1 cellular context compared by ENCODE assay signal in the genomic region with DNA sequence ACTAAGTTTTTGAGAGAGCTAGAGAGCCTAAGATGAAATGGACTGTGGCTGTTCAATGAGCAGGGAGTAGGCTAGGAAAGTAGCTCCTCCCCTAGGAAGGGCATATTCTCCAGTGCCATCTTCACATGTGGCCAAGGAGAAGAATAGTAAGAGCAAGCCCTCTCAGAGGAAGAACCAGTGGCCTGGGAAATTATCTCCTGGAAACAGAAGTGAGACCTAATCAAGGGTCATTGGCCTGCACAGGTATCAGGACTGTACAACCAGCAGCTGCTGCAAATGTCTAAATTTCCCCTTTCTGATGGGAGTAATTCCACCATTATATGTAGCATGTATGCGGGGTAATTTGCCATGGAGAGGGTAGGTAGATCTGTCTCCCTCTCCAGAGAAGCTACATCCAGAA.
TF ChIP-seq lines count a peak whose summit lies in the region.

No MANE protein-coding gene starts in this region.

TF ChIP-seq in K562, 482 proteins besides CTCF, POLR2A, EP300 and RAD21 (continued from another document and continues in another):
- TF ChIP-seq HLTF (IDR thresholded peaks at IDR 0.05) (0 out of 2 replicates have a peak, but pooled peaks have one; percentile 26), RB1 (IDR thresholded peaks at IDR 0.05; ENCODE audit: low read depth) (no peak), ZNF79 (CRISPR knock-in tag; IDR thresholded peaks at IDR 0.05; ENCODE audit: low read depth) (no peak), MED1 (CRISPR knock-in tag; IDR thresholded peaks at IDR 0.05; ENCODE audit: borderline replicate concordance) (no peak), ZNF584 (CRISPR knock-in tag; IDR thresholded peaks at IDR 0.05; ENCODE audit: low read depth) (peak; percentile 29; the same call in 1 of the 2 replicates), HDAC1 (IDR thresholded peaks at IDR 0.05) (peak in 1 of 2 experiments; percentile 65; a peak in 2 of 4 replicates), ZNF41 (CRISPR knock-in tag; conservative IDR thresholded peaks at IDR 0.05) (no peak), SPI1 (IDR thresholded peaks at IDR 0.05; ENCODE audit: borderline replicate concordance, low read depth, low read length) (peak; percentile 23; the same call in 1 of the 2 replicates), PHTF2 (CRISPR knock-in tag; IDR thresholded peaks at IDR 0.05) (no peak), NR4A1 (CRISPR knock-in tag; IDR thresholded peaks at IDR 0.05) (no peak), NR4A1 (tag; IDR thresholded peaks at IDR 0.05) (0 out of 2 replicates have a peak, but pooled peaks have one; percentile 29), NR1H2 (CRISPR knock-in tag; IDR thresholded peaks at IDR 0.05) (no peak), SIN3B (IDR thresholded peaks at IDR 0.05; ENCODE audit: low read depth) (no peak), MEF2D (tag; conservative IDR thresholded peaks at IDR 0.05; ENCODE audit: low read depth) (no peak), XRCC4 (IDR thresholded peaks at IDR 0.05; ENCODE audit: extremely low read depth, insufficient read depth, insufficient read length) (no peak), YY1 (IDR thresholded peaks at IDR 0.05; ENCODE audit: borderline replicate concordance in 1 of 3, control insufficient read depth in 1 of 3, extremely low read depth in 1 of 3, insufficient read depth in 3 of 3, insufficient read length in 1 of 3, insufficient replicate concordance in 2 of 3, low read depth in 1 of 3, low read length in 2 of 3) (peak in 1 of 3 experiments; percentile 22), THRAP3 (IDR thresholded peaks at IDR 0.05; ENCODE audit: borderline replicate concordance) (no peak), HIVEP1 (CRISPR knock-in tag; IDR thresholded peaks at IDR 0.05) (no peak), GABPB1 (CRISPR knock-in tag; IDR thresholded peaks at IDR 0.05) (no peak), ZNF785 (CRISPR knock-in tag; IDR thresholded peaks at IDR 0.05) (no peak), TAF9B (IDR thresholded peaks at IDR 0.05; ENCODE audit: partially characterized antibody) (no peak), RUNX1 (IDR thresholded peaks at IDR 0.05; ENCODE audit: low read depth) (no peak), ZNF146 (CRISPR knock-in tag; IDR thresholded peaks at IDR 0.05; ENCODE audit: unreplicated experiment) (no peak), MBD2 (IDR thresholded peaks at IDR 0.05; ENCODE audit: borderline replicate concordance, low read depth) (peak; percentile 31; the same call in 1 of the 2 replicates), ARID2 (IDR thresholded peaks at IDR 0.05) (no peak), CREM (IDR thresholded peaks at IDR 0.05; ENCODE audit: low read depth) (0 out of 2 replicates have a peak, but pooled peaks have one; percentile 45), MYC (IDR thresholded peaks at IDR 0.05; ENCODE audit: low read depth, low read length) (no peak; the same call in 1 of the 2 replicates), MYC (CRISPR knock-in tag; IDR thresholded peaks at IDR 0.05; ENCODE audit: borderline replicate concordance, low read depth) (no peak), CXXC5 (CRISPR knock-in tag; IDR thresholded peaks at IDR 0.05) (peak; percentile 39)
- TF ChIP-seq, protein P1, sequence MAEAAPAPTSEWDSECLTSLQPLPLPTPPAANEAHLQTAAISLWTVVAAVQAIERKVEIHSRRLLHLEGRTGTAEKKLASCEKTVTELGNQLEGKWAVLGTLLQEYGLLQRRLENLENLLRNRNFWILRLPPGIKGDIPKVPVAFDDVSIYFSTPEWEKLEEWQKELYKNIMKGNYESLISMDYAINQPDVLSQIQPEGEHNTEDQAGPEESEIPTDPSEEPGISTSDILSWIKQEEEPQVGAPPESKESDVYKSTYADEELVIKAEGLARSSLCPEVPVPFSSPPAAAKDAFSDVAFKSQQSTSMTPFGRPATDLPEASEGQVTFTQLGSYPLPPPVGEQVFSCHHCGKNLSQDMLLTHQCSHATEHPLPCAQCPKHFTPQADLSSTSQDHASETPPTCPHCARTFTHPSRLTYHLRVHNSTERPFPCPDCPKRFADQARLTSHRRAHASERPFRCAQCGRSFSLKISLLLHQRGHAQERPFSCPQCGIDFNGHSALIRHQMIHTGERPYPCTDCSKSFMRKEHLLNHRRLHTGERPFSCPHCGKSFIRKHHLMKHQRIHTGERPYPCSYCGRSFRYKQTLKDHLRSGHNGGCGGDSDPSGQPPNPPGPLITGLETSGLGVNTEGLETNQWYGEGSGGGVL (CRISPR knock-in tag; IDR thresholded peaks at IDR 0.05), result no peak
- TF ChIP-seq, protein P2, sequence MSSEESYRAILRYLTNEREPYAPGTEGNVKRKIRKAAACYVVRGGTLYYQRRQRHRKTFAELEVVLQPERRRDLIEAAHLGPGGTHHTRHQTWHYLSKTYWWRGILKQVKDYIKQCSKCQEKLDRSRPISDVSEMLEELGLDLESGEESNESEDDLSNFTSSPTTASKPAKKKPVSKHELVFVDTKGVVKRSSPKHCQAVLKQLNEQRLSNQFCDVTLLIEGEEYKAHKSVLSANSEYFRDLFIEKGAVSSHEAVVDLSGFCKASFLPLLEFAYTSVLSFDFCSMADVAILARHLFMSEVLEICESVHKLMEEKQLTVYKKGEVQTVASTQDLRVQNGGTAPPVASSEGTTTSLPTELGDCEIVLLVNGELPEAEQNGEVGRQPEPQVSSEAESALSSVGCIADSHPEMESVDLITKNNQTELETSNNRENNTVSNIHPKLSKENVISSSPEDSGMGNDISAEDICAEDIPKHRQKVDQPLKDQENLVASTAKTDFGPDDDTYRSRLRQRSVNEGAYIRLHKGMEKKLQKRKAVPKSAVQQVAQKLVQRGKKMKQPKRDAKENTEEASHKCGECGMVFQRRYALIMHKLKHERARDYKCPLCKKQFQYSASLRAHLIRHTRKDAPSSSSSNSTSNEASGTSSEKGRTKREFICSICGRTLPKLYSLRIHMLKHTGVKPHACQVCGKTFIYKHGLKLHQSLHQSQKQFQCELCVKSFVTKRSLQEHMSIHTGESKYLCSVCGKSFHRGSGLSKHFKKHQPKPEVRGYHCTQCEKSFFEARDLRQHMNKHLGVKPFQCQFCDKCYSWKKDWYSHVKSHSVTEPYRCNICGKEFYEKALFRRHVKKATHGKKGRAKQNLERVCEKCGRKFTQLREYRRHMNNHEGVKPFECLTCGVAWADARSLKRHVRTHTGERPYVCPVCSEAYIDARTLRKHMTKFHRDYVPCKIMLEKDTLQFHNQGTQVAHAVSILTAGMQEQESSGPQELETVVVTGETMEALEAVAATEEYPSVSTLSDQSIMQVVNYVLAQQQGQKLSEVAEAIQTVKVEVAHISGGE (CRISPR knock-in tag; IDR thresholded peaks at IDR 0.05), result no peak
- TF ChIP-seq, protein P3, sequence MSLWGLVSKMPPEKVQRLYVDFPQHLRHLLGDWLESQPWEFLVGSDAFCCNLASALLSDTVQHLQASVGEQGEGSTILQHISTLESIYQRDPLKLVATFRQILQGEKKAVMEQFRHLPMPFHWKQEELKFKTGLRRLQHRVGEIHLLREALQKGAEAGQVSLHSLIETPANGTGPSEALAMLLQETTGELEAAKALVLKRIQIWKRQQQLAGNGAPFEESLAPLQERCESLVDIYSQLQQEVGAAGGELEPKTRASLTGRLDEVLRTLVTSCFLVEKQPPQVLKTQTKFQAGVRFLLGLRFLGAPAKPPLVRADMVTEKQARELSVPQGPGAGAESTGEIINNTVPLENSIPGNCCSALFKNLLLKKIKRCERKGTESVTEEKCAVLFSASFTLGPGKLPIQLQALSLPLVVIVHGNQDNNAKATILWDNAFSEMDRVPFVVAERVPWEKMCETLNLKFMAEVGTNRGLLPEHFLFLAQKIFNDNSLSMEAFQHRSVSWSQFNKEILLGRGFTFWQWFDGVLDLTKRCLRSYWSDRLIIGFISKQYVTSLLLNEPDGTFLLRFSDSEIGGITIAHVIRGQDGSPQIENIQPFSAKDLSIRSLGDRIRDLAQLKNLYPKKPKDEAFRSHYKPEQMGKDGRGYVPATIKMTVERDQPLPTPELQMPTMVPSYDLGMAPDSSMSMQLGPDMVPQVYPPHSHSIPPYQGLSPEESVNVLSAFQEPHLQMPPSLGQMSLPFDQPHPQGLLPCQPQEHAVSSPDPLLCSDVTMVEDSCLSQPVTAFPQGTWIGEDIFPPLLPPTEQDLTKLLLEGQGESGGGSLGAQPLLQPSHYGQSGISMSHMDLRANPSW (CRISPR knock-in tag; IDR thresholded peaks at IDR 0.05), result no peak
- TF ChIP-seq, protein P4, sequence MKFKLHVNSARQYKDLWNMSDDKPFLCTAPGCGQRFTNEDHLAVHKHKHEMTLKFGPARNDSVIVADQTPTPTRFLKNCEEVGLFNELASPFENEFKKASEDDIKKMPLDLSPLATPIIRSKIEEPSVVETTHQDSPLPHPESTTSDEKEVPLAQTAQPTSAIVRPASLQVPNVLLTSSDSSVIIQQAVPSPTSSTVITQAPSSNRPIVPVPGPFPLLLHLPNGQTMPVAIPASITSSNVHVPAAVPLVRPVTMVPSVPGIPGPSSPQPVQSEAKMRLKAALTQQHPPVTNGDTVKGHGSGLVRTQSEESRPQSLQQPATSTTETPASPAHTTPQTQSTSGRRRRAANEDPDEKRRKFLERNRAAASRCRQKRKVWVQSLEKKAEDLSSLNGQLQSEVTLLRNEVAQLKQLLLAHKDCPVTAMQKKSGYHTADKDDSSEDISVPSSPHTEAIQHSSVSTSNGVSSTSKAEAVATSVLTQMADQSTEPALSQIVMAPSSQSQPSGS (CRISPR knock-in tag; IDR thresholded peaks at IDR 0.05), result no peak
- TF ChIP-seq, protein P5, sequence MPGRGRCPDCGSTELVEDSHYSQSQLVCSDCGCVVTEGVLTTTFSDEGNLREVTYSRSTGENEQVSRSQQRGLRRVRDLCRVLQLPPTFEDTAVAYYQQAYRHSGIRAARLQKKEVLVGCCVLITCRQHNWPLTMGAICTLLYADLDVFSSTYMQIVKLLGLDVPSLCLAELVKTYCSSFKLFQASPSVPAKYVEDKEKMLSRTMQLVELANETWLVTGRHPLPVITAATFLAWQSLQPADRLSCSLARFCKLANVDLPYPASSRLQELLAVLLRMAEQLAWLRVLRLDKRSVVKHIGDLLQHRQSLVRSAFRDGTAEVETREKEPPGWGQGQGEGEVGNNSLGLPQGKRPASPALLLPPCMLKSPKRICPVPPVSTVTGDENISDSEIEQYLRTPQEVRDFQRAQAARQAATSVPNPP (IDR thresholded peaks at IDR 0.05; ENCODE audit: borderline replicate concordance, insufficient read depth, insufficient read length), result no peak
- TF ChIP-seq, protein P6, sequence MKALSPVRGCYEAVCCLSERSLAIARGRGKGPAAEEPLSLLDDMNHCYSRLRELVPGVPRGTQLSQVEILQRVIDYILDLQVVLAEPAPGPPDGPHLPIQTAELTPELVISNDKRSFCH (CRISPR knock-in tag; IDR thresholded peaks at IDR 0.05), result no peak
- TF ChIP-seq, protein P6 (tag; IDR thresholded peaks at IDR 0.05), result no peak
- TF ChIP-seq, protein P7, sequence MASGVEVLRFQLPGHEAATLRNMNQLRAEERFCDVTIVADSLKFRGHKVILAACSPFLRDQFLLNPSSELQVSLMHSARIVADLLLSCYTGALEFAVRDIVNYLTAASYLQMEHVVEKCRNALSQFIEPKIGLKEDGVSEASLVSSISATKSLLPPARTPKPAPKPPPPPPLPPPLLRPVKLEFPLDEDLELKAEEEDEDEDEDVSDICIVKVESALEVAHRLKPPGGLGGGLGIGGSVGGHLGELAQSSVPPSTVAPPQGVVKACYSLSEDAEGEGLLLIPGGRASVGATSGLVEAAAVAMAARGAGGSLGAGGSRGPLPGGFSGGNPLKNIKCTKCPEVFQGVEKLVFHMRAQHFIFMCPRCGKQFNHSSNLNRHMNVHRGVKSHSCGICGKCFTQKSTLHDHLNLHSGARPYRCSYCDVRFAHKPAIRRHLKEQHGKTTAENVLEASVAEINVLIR (CRISPR knock-in tag; IDR thresholded peaks at IDR 0.05), result no peak
- TF ChIP-seq, protein P8, sequence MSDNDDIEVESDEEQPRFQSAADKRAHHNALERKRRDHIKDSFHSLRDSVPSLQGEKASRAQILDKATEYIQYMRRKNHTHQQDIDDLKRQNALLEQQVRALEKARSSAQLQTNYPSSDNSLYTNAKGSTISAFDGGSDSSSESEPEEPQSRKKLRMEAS (CRISPR knock-in tag; IDR thresholded peaks at IDR 0.05), result no peak
